1 cellular context compared by ENCODE assay signal in the genomic region with DNA sequence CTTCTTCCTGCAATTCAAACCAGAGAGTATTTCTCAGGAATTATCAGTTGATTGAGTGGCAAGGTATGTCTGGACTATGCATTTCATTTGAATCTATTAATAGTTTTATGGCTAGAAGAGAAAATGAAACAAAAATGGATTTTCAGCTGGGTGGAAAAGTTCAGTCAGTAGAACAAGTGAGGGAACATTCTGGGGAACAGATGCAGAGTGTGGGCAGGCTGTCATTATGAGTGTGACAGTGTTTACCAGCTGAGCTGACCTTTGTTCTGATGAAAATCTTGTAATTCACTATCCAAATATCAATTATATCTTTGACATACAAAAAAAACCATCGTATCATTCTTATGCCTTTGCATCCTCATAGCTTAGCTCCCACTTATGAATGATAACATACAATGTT.
TF ChIP-seq lines count a peak whose summit lies in the region.

No MANE protein-coding gene starts in this region.

TF ChIP-seq in A549, 52 proteins besides CTCF, POLR2A, EP300 and RAD21 (continued from another document):
- TF ChIP-seq ESRRA (IDR thresholded peaks at IDR 0.05; ENCODE audit: borderline replicate concordance, low read length) (no peak), EHF (CRISPR knock-in tag; IDR thresholded peaks at IDR 0.05) (no peak), MAZ (IDR thresholded peaks at IDR 0.05; ENCODE audit: borderline replicate concordance, low read depth, low read length) (no peak), GATA3 (IDR thresholded peaks at IDR 0.05; ENCODE audit: borderline replicate concordance) (no peak), CBX2 (IDR thresholded peaks at IDR 0.05; ENCODE audit: borderline replicate concordance, low read depth) (no peak), HDAC2 (IDR thresholded peaks at IDR 0.05) (no peak), ELK1 (IDR thresholded peaks at IDR 0.05; ENCODE audit: low read depth, low read length) (no peak), PHF8 (IDR thresholded peaks at IDR 0.05; ENCODE audit: borderline replicate concordance, low read depth) (no peak), TP53 (CRISPR knock-in tag; IDR thresholded peaks at IDR 0.05) (no peak), HOXB13 (CRISPR knock-in tag; IDR thresholded peaks at IDR 0.05; ENCODE audit: low read depth) (no peak)
- TF ChIP-seq, protein P1, sequence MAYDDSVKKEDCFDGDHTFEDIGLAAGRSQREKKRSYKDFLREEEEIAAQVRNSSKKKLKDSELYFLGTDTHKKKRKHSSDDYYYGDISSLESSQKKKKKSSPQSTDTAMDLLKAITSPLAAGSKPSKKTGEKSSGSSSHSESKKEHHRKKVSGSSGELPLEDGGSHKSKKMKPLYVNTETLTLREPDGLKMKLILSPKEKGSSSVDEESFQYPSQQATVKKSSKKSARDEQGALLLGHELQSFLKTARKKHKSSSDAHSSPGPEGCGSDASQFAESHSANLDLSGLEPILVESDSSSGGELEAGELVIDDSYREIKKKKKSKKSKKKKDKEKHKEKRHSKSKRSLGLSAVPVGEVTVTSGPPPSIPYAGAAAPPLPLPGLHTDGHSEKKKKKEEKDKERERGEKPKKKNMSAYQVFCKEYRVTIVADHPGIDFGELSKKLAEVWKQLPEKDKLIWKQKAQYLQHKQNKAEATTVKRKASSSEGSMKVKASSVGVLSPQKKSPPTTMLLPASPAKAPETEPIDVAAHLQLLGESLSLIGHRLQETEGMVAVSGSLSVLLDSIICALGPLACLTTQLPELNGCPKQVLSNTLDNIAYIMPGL (CRISPR knock-in tag; IDR thresholded peaks at IDR 0.05; ENCODE audit: borderline replicate concordance) = no peak
